23 cellular contexts compared by ENCODE assay signal in the genomic region with DNA sequence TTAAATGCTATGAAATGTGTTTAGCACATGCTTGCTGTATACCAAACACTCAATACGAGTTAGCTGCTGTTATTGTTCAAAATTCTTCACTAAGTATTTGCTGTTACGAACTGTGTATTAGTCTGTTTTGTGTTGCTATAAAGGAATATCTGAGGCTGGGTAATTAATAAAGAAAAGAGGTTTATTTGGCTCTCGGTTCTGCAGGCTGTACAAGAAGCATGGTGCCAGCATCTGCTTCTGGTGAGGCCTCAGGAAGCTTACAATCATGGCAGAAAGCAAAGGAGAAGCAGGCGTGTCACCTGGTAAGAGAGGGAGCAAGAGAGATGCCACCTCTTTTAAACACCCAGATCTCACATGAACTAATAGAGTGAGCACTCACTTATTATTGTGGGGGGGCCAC. TPM values are rescaled to one million over a fixed set of nuclear protein-coding genes. Genes with fewer than 3 reads are reported as not detected.
DNase-seq lines count a peak whose midpoint lies in the region; ATAC-seq lines count a peak whose summit lies in the region.
"Had no signal": no experiment of that assay in that cellular context is flagged by ENCODE, and none has a peak within 500 bp of the region (broad histone marks: within the 10 kb centered on the region; RNA-seq: fewer than 3 reads in every experiment).

No MANE protein-coding gene starts in this region.

- no peaks in the 10 kb centered on the region for H3K9me3 Mint-ChIP-seq in T-helper 2 cell treated with Interferon-gamma antibody and Interleukin-4, amounts not matched to agents 5 μg/mL and 100 μg/mL, for 36 hours
- peaks cover 0 to 1% (median 0%) of the 10 kb centered on the region in 7 donors for H3K9me3 Mint-ChIP-seq in CD4-positive, CD25-positive, alpha-beta regulatory T cell
- H3K9me3 Mint-ChIP-seq in activated T-helper 1 cell treated with anti-CD3 and anti-CD28 coated beads, Interleukin-12 subunit alpha, Interleukin-12 subunit beta, Interleukin-2, Interleukin-4 antibody, amounts not matched to agents 30 ng/mL and 10 ng/mL and 1 ng/mL, durations not matched to agents 14 hours and 24 hours and 36 hours: no peaks in the 10 kb centered on the region
- no peaks in the 10 kb centered on the region for H3K9me3 Mint-ChIP-seq in natural killer cell treated with Interleukin-12 subunit alpha and Interleukin-12 subunit beta and Interleukin-15 and Interleukin-18, amount 100 ng/mL, for 72 hours
- H3K9me3 Mint-ChIP-seq: effector memory CD8-positive, alpha-beta T cell; stimulated activated naive CD8-positive, alpha-beta T cell treated with anti-CD3 and anti-CD28 coated beads, Interleukin-15, Interleukin-2, amounts not matched to agents 100 ng/mL and 50 ng/mL, for 24 hours had no signal

- no peaks in the 10 kb centered on the region for H3K36me3 ChIP-seq in CD4-positive, CD25-positive, alpha-beta regulatory T cell (ENCODE audit: control insufficient read depth, insufficient read depth, low read length)
- H3K36me3 ChIP-seq: brain microvascular endothelial cell, colonic mucosa, esophagus muscularis mucosa, spleen, tibial artery had no signal

- H3K27me3 ChIP-seq in CD4-positive, CD25-positive, alpha-beta regulatory T cell (ENCODE audit: control insufficient read depth, insufficient read depth, low read length): no peaks in the 10 kb centered on the region
- H3K27me3 ChIP-seq: brain microvascular endothelial cell, colonic mucosa, esophagus muscularis mucosa, spleen, tibial artery had no signal

- H3K27ac Mint-ChIP-seq in T-helper 2 cell treated with Interferon-gamma antibody and Interleukin-4, amounts not matched to agents 5 μg/mL and 100 μg/mL, for 36 hours: peak overlapping the region; percentile 6
- H3K27ac Mint-ChIP-seq in CD4-positive, CD25-positive, alpha-beta regulatory T cell: peak overlapping the region in 2 of 3 donors; percentile 79 to 93
- peak overlapping the region; percentile 44 for H3K27ac Mint-ChIP-seq in activated T-helper 1 cell treated with anti-CD3 and anti-CD28 coated beads, Interleukin-12 subunit alpha, Interleukin-12 subunit beta, Interleukin-2, Interleukin-4 antibody, amounts not matched to agents 30 ng/mL and 10 ng/mL and 1 ng/mL, durations not matched to agents 14 hours and 24 hours and 36 hours
- H3K27ac Mint-ChIP-seq in natural killer cell treated with Interleukin-12 subunit alpha and Interleukin-12 subunit beta and Interleukin-15 and Interleukin-18, amount 100 ng/mL, for 72 hours: peak overlapping the region in 1 of 2 donors; percentile 66

- intact Hi-C loops in activated T-helper 1 cell treated with anti-CD3 and anti-CD28 coated beads, Interleukin-12 subunit alpha, Interleukin-12 subunit beta, Interleukin-2, Interleukin-4 antibody, amounts not matched to agents 30 ng/mL and 10 ng/mL and 1 ng/mL, durations not matched to agents 14 hours and 24 hours and 36 hours (cut with micrococcal nuclease): loop anchor here (2.0 to 10.0 kb wide), 6 partner anchors 155 to 993 kb away; partner anchors contain the start of genes COA1, MRPL32, POLM and PSMA2

- H3K4me3 ChIP-seq in CD4-positive, CD25-positive, alpha-beta regulatory T cell (ENCODE audit: low read depth, low read length): no peak overlapping the region
- H3K4me3 ChIP-seq: colonic mucosa had no signal

- no peak for DNase-seq in T-helper 2 cell treated with Interferon-gamma antibody and Interleukin-4, amounts not matched to agents 5 μg/mL and 100 μg/mL, for 36 hours (ENCODE audit: low spot score)
- no peak for DNase-seq in T-helper 2 cell
- no peak for DNase-seq in CD4-positive, CD25-positive, alpha-beta regulatory T cell
- no peak for DNase-seq in activated T-helper 1 cell treated with anti-CD3 and anti-CD28 coated beads, Interleukin-12 subunit alpha, Interleukin-12 subunit beta, Interleukin-2, Interleukin-4 antibody, amounts not matched to agents 30 ng/mL and 10 ng/mL and 1 ng/mL, durations not matched to agents 14 hours and 24 hours and 36 hours (ENCODE audit: low spot score)
- DNase-seq in natural killer cell treated with Interleukin-12 subunit alpha and Interleukin-12 subunit beta and Interleukin-15 and Interleukin-18, amount 100 ng/mL, for 72 hours (ENCODE audit: low spot score): no peak
- no peak for DNase-seq in central memory CD4-positive, alpha-beta T cell
- no peak for DNase-seq in NCI-H1105 treated with DMSO at 0.1 percent for 48 hours (lab: John Stamatoyannopoulos, UW)
- DNase-seq: activated CD4-positive, alpha-beta T cell treated with anti-CD3 and anti-CD28 coated beads for 1 hour; brain microvascular endothelial cell; colonic mucosa; effector memory CD8-positive, alpha-beta T cell; islet precursor cell; NCI-H1694; NCI-H748 treated with DMSO at 0.1 percent for 48 hours; occipital lobe; retina; spleen; stimulated activated CD4-positive, alpha-beta T cell treated with anti-CD3 and anti-CD28 coated beads, Interleukin-4, amount 100 ng/mL, for 1 hour; tibial artery had no signal

- no peak for ATAC-seq in CD4-positive, CD25-positive, alpha-beta regulatory T cell (ENCODE audit: low read depth in 2 of 2)
- ATAC-seq in natural killer cell treated with Interleukin-12 subunit alpha and Interleukin-12 subunit beta and Interleukin-15 and Interleukin-18, amount 100 ng/mL, for 72 hours: no peak
- no peak for ATAC-seq in GM18517 (IDR thresholded peaks at IDR 0.05; ENCODE audit: unreplicated experiment)
- ATAC-seq: effector memory CD8-positive, alpha-beta T cell; HCT116 had no signal

- H3K4me3 Mint-ChIP-seq in T-helper 2 cell treated with Interferon-gamma antibody and Interleukin-4, amounts not matched to agents 5 μg/mL and 100 μg/mL, for 36 hours: peak overlapping the region; percentile 72
- peak overlapping the region; percentile 54 to 90 (median 60) for H3K4me3 Mint-ChIP-seq in CD4-positive, CD25-positive, alpha-beta regulatory T cell
- H3K4me3 Mint-ChIP-seq in activated T-helper 1 cell treated with anti-CD3 and anti-CD28 coated beads, Interleukin-12 subunit alpha, Interleukin-12 subunit beta, Interleukin-2, Interleukin-4 antibody, amounts not matched to agents 30 ng/mL and 10 ng/mL and 1 ng/mL, durations not matched to agents 14 hours and 24 hours and 36 hours: peak overlapping the region; percentile 95
- peak overlapping the region; percentile 36 for H3K4me3 Mint-ChIP-seq in natural killer cell treated with Interleukin-12 subunit alpha and Interleukin-12 subunit beta and Interleukin-15 and Interleukin-18, amount 100 ng/mL, for 72 hours

- H3K27me3 Mint-ChIP-seq in T-helper 2 cell treated with Interferon-gamma antibody and Interleukin-4, amounts not matched to agents 5 μg/mL and 100 μg/mL, for 36 hours (ENCODE audit: low read depth): no peaks in the 10 kb centered on the region
- H3K27me3 Mint-ChIP-seq in CD4-positive, CD25-positive, alpha-beta regulatory T cell: no peaks in the 10 kb centered on the region
- peaks cover 2% of the 10 kb centered on the region for H3K27me3 Mint-ChIP-seq in activated T-helper 1 cell treated with anti-CD3 and anti-CD28 coated beads, Interleukin-12 subunit alpha, Interleukin-12 subunit beta, Interleukin-2, Interleukin-4 antibody, amounts not matched to agents 30 ng/mL and 10 ng/mL and 1 ng/mL, durations not matched to agents 14 hours and 24 hours and 36 hours (ENCODE audit: insufficient read depth)
- no peaks in the 10 kb centered on the region for H3K27me3 Mint-ChIP-seq in natural killer cell treated with Interleukin-12 subunit alpha and Interleukin-12 subunit beta and Interleukin-15 and Interleukin-18, amount 100 ng/mL, for 72 hours
- H3K27me3 Mint-ChIP-seq: effector memory CD8-positive, alpha-beta T cell; stimulated activated naive CD8-positive, alpha-beta T cell treated with anti-CD3 and anti-CD28 coated beads, Interleukin-15, Interleukin-2, amounts not matched to agents 100 ng/mL and 50 ng/mL, for 24 hours had no signal

- H3K36me3 Mint-ChIP-seq in T-helper 2 cell treated with Interferon-gamma antibody and Interleukin-4, amounts not matched to agents 5 μg/mL and 100 μg/mL, for 36 hours (ENCODE audit: low read depth): peaks cover 6% of the 10 kb centered on the region
- H3K36me3 Mint-ChIP-seq in CD4-positive, CD25-positive, alpha-beta regulatory T cell: peaks cover 11% of the 10 kb centered on the region
- H3K36me3 Mint-ChIP-seq in activated T-helper 1 cell treated with anti-CD3 and anti-CD28 coated beads, Interleukin-12 subunit alpha, Interleukin-12 subunit beta, Interleukin-2, Interleukin-4 antibody, amounts not matched to agents 30 ng/mL and 10 ng/mL and 1 ng/mL, durations not matched to agents 14 hours and 24 hours and 36 hours (ENCODE audit: low read depth): peaks cover 9% of the 10 kb centered on the region
- no peaks in the 10 kb centered on the region for H3K36me3 Mint-ChIP-seq in natural killer cell treated with Interleukin-12 subunit alpha and Interleukin-12 subunit beta and Interleukin-15 and Interleukin-18, amount 100 ng/mL, for 72 hours

- H3K4me1 Mint-ChIP-seq in T-helper 2 cell treated with Interferon-gamma antibody and Interleukin-4, amounts not matched to agents 5 μg/mL and 100 μg/mL, for 36 hours (ENCODE audit: low read depth): peaks cover 20% of the 10 kb centered on the region
- peaks cover 10 to 47% (median 16%) of the 10 kb centered on the region in 4 donors for H3K4me1 Mint-ChIP-seq in CD4-positive, CD25-positive, alpha-beta regulatory T cell
- peaks cover 30% of the 10 kb centered on the region for H3K4me1 Mint-ChIP-seq in activated T-helper 1 cell treated with anti-CD3 and anti-CD28 coated beads, Interleukin-12 subunit alpha, Interleukin-12 subunit beta, Interleukin-2, Interleukin-4 antibody, amounts not matched to agents 30 ng/mL and 10 ng/mL and 1 ng/mL, durations not matched to agents 14 hours and 24 hours and 36 hours (ENCODE audit: low read depth)
- H3K4me1 Mint-ChIP-seq in natural killer cell treated with Interleukin-12 subunit alpha and Interleukin-12 subunit beta and Interleukin-15 and Interleukin-18, amount 100 ng/mL, for 72 hours (ENCODE audit: low read depth in 2 of 2): peaks cover 23 to 33% of the 10 kb centered on the region in 2 donors

- H3K27ac ChIP-seq in CD4-positive, CD25-positive, alpha-beta regulatory T cell (ENCODE audit: insufficient read depth, low read length, poor library complexity, severe bottlenecking): peak overlapping the region; percentile 92
- H3K27ac ChIP-seq: brain microvascular endothelial cell had no signal

- no peaks in the 10 kb centered on the region for H3K9me3 ChIP-seq in CD4-positive, CD25-positive, alpha-beta regulatory T cell (ENCODE audit: control insufficient read depth in 2 of 2, low read length in 2 of 2)
- H3K9me3 ChIP-seq: colonic mucosa, esophagus muscularis mucosa, spleen, tibial artery had no signal

- H3K4me1 ChIP-seq in CD4-positive, CD25-positive, alpha-beta regulatory T cell (ENCODE audit: control insufficient read depth, insufficient read depth, low read length, poor library complexity, severe bottlenecking): peaks cover 14% of the 10 kb centered on the region

RNA-seq across cellular contexts. Expression of gene UBE2D4, which starts 1.6 kb away (rescaled TPM):
- 11.4 TPM for total RNA-seq in CD4-positive, CD25-positive, alpha-beta regulatory T cell
- polyA plus RNA-seq in CD4-positive, CD25-positive, alpha-beta regulatory T cell: 10 to 100 TPM; 10.6 to 15.5 (median 13.4) TPM
- 15.3 and 17.7 TPM in 2 replicates for total RNA-seq in activated T-helper 1 cell treated with anti-CD3 and anti-CD28 coated beads, Interleukin-12 subunit alpha, Interleukin-12 subunit beta, Interleukin-2, Interleukin-4 antibody, amounts not matched to agents 30 ng/mL and 10 ng/mL and 1 ng/mL, durations not matched to agents 14 hours and 24 hours and 36 hours
- total RNA-seq in natural killer cell treated with Interleukin-12 subunit alpha and Interleukin-12 subunit beta and Interleukin-15 and Interleukin-18, amount 100 ng/mL, for 72 hours: 10 to 100 TPM; 10.8 to 11.2 TPM

RNA-seq across cellular contexts. Expression of gene URGCP, which starts 21.4 kb away (rescaled TPM):
- 19.2 TPM for total RNA-seq in CD4-positive, CD25-positive, alpha-beta regulatory T cell
- polyA plus RNA-seq in CD4-positive, CD25-positive, alpha-beta regulatory T cell: 10 to 100 TPM; 14.6 to 31.0 (median 24.0) TPM
- 32.2 and 34.4 TPM in 2 replicates for total RNA-seq in activated T-helper 1 cell treated with anti-CD3 and anti-CD28 coated beads, Interleukin-12 subunit alpha, Interleukin-12 subunit beta, Interleukin-2, Interleukin-4 antibody, amounts not matched to agents 30 ng/mL and 10 ng/mL and 1 ng/mL, durations not matched to agents 14 hours and 24 hours and 36 hours
- 10 to 100 TPM; 29.4 TPM for total RNA-seq in natural killer cell treated with Interleukin-12 subunit alpha and Interleukin-12 subunit beta and Interleukin-15 and Interleukin-18, amount 100 ng/mL, for 72 hours

RNA-seq across cellular contexts. Expression of gene MRPS24, which starts 58.5 kb away (rescaled TPM):
- total RNA-seq in CD4-positive, CD25-positive, alpha-beta regulatory T cell: 45.8 TPM
- polyA plus RNA-seq in CD4-positive, CD25-positive, alpha-beta regulatory T cell: 100 to 1,000 TPM; 148 to 179 (median 159) TPM
- total RNA-seq in activated T-helper 1 cell treated with anti-CD3 and anti-CD28 coated beads, Interleukin-12 subunit alpha, Interleukin-12 subunit beta, Interleukin-2, Interleukin-4 antibody, amounts not matched to agents 30 ng/mL and 10 ng/mL and 1 ng/mL, durations not matched to agents 14 hours and 24 hours and 36 hours: 118 and 125 TPM in 2 replicates
- total RNA-seq in natural killer cell treated with Interleukin-12 subunit alpha and Interleukin-12 subunit beta and Interleukin-15 and Interleukin-18, amount 100 ng/mL, for 72 hours: 10 to 100 TPM; 72.6 to 95.3 TPM

Comparison
In these comparisons a context has a peak if more than half of its experiments do, and no peak if none do; other contexts are left out.
1. H3K4me3 Mint-ChIP-seq: peak in every context shown above with its lines; median percentile 95 in activated T-helper 1 cell treated with anti-CD3 and anti-CD28 coated beads, Interleukin-12 subunit alpha, Interleukin-12 subunit beta, Interleukin-2, Interleukin-4 antibody, amounts not matched to agents 30 ng/mL and 10 ng/mL and 1 ng/mL, durations not matched to agents 14 hours and 24 hours and 36 hours; 72 in T-helper 2 cell treated with Interferon-gamma antibody and Interleukin-4, amounts not matched to agents 5 μg/mL and 100 μg/mL, for 36 hours; 60 in CD4-positive, CD25-positive, alpha-beta regulatory T cell; 36 in natural killer cell treated with Interleukin-12 subunit alpha and Interleukin-12 subunit beta and Interleukin-15 and Interleukin-18, amount 100 ng/mL, for 72 hours.